8 cellular contexts compared by ENCODE assay signal in genomic region chr12:99619389-99620158, GRCh38. TPM values are rescaled to one million over a fixed set of nuclear protein-coding genes. Genes with fewer than 3 reads are reported as not detected.
A peak's percentile ranks its signal among the peaks of the same experiment; 100 is the strongest.
DNase-seq lines count a peak whose midpoint lies in the region; ATAC-seq and TF ChIP-seq lines count a peak whose summit lies in the region.

No MANE protein-coding gene starts in this region.

- no peak overlapping the region for H4K8ac ChIP-seq in neuronal stem cell (ENCODE audit: low read depth, low read length)

- TF ChIP-seq CTCF in brain (conservative IDR thresholded peaks at IDR 0.05): peak; percentile 21 to 66

- no peak overlapping the region for H2AK5ac ChIP-seq in neuronal stem cell (ENCODE audit: low read depth, low read length)

- peaks cover 0 to 24% of the 10 kb centered on the region in 2 donors for H3K9me3 Mint-ChIP-seq in stimulated activated naive CD8-positive, alpha-beta T cell treated with anti-CD3 and anti-CD28 coated beads, Interleukin-15, amount 100 ng/mL, for 72 hours
- H3K9me3 Mint-ChIP-seq in brain: peaks cover 37 to 79% (median 68%) of the 10 kb centered on the region in 5 experiments

- no peak overlapping the region for H3K4me2 ChIP-seq in neuronal stem cell (ENCODE audit: insufficient read depth, low read length, poor library complexity, severe bottlenecking)

- H3K4ac ChIP-seq in neuronal stem cell (ENCODE audit: low read length): no peak overlapping the region

- H3K27me3 ChIP-seq in H7 (ENCODE audit: control insufficient read depth, insufficient read depth, low read length): no peaks in the 10 kb centered on the region
- H3K27me3 ChIP-seq in neuronal stem cell (ENCODE audit: control insufficient read depth in 3 of 3, insufficient read depth in 3 of 3, low read depth in 1 of 3, low read length in 3 of 3): no peaks in the 10 kb centered on the region

- no peak overlapping the region for H3K9ac ChIP-seq in neuronal stem cell (ENCODE audit: low read depth, low read length, poor library complexity)

- H3K4me1 ChIP-seq in neuronal stem cell (ENCODE audit: control insufficient read depth in 2 of 2, insufficient read depth in 1 of 2, low read depth in 1 of 2, low read length in 2 of 2): no peaks in the 10 kb centered on the region

- no peak overlapping the region for H3K4me3 Mint-ChIP-seq in stimulated activated naive CD8-positive, alpha-beta T cell treated with anti-CD3 and anti-CD28 coated beads, Interleukin-15, amount 100 ng/mL, for 72 hours
- H3K4me3 Mint-ChIP-seq in brain: no peak overlapping the region

- no peak overlapping the region for H3K14ac ChIP-seq in neuronal stem cell (ENCODE audit: low read length)

- peak overlapping the region; percentile 32 for H2AFZ ChIP-seq in neuronal stem cell (ENCODE audit: low read length)

- no peaks in the 10 kb centered on the region for H3K36me3 ChIP-seq in H7 (replicated peaks; ENCODE audit: control insufficient read depth, insufficient read depth, low read length)
- no peaks in the 10 kb centered on the region for H3K36me3 ChIP-seq in neuronal stem cell (replicated peaks in 1 of 2; ENCODE audit: control insufficient read depth in 2 of 2, insufficient read depth in 2 of 2, low read length in 2 of 2)

- H2BK5ac ChIP-seq in neuronal stem cell (ENCODE audit: low read length): no peak overlapping the region

- peak overlapping the region; percentile 54 for H3K18ac ChIP-seq in neuronal stem cell (ENCODE audit: low read length)

- no peak overlapping the region for H3K27ac ChIP-seq in neuronal stem cell (replicated peaks; ENCODE audit: low read length)

- H2BK15ac ChIP-seq in neuronal stem cell (ENCODE audit: low read length): no peak overlapping the region

- no peaks in the 10 kb centered on the region for H3K27me3 Mint-ChIP-seq in stimulated activated naive CD8-positive, alpha-beta T cell treated with anti-CD3 and anti-CD28 coated beads, Interleukin-15, amount 100 ng/mL, for 72 hours
- peaks cover 3% of the 10 kb centered on the region for H3K27me3 Mint-ChIP-seq in brain

- peaks cover 0 to 5% of the 10 kb centered on the region in 2 donors for H3K9me3 ChIP-seq in neuronal stem cell (replicated peaks in 1 of 2; ENCODE audit: control insufficient read depth in 2 of 2, insufficient read depth in 1 of 2, low read depth in 1 of 2, low read length in 2 of 2)

- peak overlapping the region; percentile 7 for H2BK120ac ChIP-seq in neuronal stem cell (ENCODE audit: low read depth, low read length)

- no peak overlapping the region for H3K4me3 ChIP-seq in H7 (ENCODE audit: insufficient read depth, low read depth, low read length)
- H3K4me3 ChIP-seq in neuronal stem cell (ENCODE audit: low read length in 2 of 2): no peak overlapping the region

- no peaks in the 10 kb centered on the region for H3K4me1 Mint-ChIP-seq in stimulated activated naive CD8-positive, alpha-beta T cell treated with anti-CD3 and anti-CD28 coated beads, Interleukin-15, amount 100 ng/mL, for 72 hours
- no peaks in the 10 kb centered on the region for H3K4me1 Mint-ChIP-seq in brain

- no peak overlapping the region for H4K91ac ChIP-seq in neuronal stem cell (ENCODE audit: low read depth, low read length, poor library complexity)

- H3K36me3 Mint-ChIP-seq in brain: peaks cover 36% of the 10 kb centered on the region

- in situ Hi-C loops in KBM-7 (cut with MboI; ENCODE audit: low pct_unique_long_range_greater_than_20kb, low sequenced_read_pairs): no loop called here

- H3K27ac Mint-ChIP-seq in stimulated activated naive CD8-positive, alpha-beta T cell treated with anti-CD3 and anti-CD28 coated beads, Interleukin-15, amount 100 ng/mL, for 72 hours: no peak overlapping the region
- H3K27ac Mint-ChIP-seq in brain: no peak overlapping the region

- no peak overlapping the region for H3K23ac ChIP-seq in neuronal stem cell (ENCODE audit: low read depth, low read length, poor library complexity)

- peak; percentile 2 to 11 for DNase-seq in stimulated activated naive CD8-positive, alpha-beta T cell treated with anti-CD3 and anti-CD28 coated beads, Interleukin-15, amount 100 ng/mL, for 72 hours
- DNase-seq in stimulated activated naive CD8-positive, alpha-beta T cell treated with anti-CD3 and anti-CD28 coated beads, Interleukin-15, Interleukin-2, amounts not matched to agents 100 U/mL and 50 U/mL, for 24 hours: no peak
- DNase-seq in H7: peak; percentile 15
- peak; percentile 33 for DNase-seq in KBM-7
- DNase-seq in neuronal stem cell (ENCODE audit: low spot score): peak; percentile 18
- no peak for DNase-seq in activated effector memory CD4-positive, alpha-beta T cell treated with Interleukin-2 at 50 U/mL for 16 hours
- DNase-seq in central memory CD4-positive, alpha-beta T cell: no peak

- no peak overlapping the region for H2BK12ac ChIP-seq in neuronal stem cell (ENCODE audit: low read length)

- no peaks in the 10 kb centered on the region for H3K79me1 ChIP-seq in neuronal stem cell (ENCODE audit: low read depth, low read length)

- peak; percentile 23 for ATAC-seq in stimulated activated naive CD8-positive, alpha-beta T cell treated with anti-CD3 and anti-CD28 coated beads, Interleukin-15, amount 100 ng/mL, for 72 hours
- ATAC-seq in stimulated activated naive CD8-positive, alpha-beta T cell treated with anti-CD3 and anti-CD28 coated beads, Interleukin-15, Interleukin-2, amounts not matched to agents 100 U/mL and 50 U/mL, for 24 hours: no peak

- no CpG with 5 or more reads among the region's 7 CpGs for WGBS in neuronal stem cell (ENCODE audit: extremely low coverage in 2 of 2, insufficient read length in 2 of 2, insufficient replicate concordance in 1 of 2), 2 donors

RNA-seq across cellular contexts. Expression of gene GARIN6, which starts 28.0 kb away (rescaled TPM):
- not detected in 2 replicates for total RNA-seq in H7 (2014; rRNA removed; shearing (Covaris generic))
- not detected for polyA plus RNA-seq in brain (ENCODE audit: insufficient read depth, low read depth, low replicate concordance)
- polyA plus RNA-seq in neuronal stem cell (2013, experiment 1 of 2): not detected
- not detected for polyA plus RNA-seq in neuronal stem cell (2013, experiment 2 of 2)

Comparison
In these comparisons a context has a peak if more than half of its experiments do, and no peak if none do; other contexts are left out.
1. DNase-seq: peak in stimulated activated naive CD8-positive, alpha-beta T cell treated with anti-CD3 and anti-CD28 coated beads, Interleukin-15, amount 100 ng/mL, for 72 hours (2 of 2), H7 (single experiment), KBM-7 (single experiment) and neuronal stem cell (single experiment); none in stimulated activated naive CD8-positive, alpha-beta T cell treated with anti-CD3 and anti-CD28 coated beads, Interleukin-15, Interleukin-2, amounts not matched to agents 100 U/mL and 50 U/mL, for 24 hours (single experiment), activated effector memory CD4-positive, alpha-beta T cell treated with Interleukin-2 at 50 U/mL for 16 hours (single experiment) and central memory CD4-positive, alpha-beta T cell (single experiment).